8 cellular contexts compared by ENCODE assay signal in genomic region chr2:166180951-166181812, GRCh38. TPM values are rescaled to one million over a fixed set of nuclear protein-coding genes. Genes with fewer than 3 reads are reported as not detected.
A peak's percentile ranks its signal among the peaks of the same experiment; 100 is the strongest.
DNase-seq lines count a peak whose midpoint lies in the region; ATAC-seq lines count a peak whose summit lies in the region.

No MANE protein-coding gene starts in this region.

- ATAC-seq in GM19452 (IDR thresholded peaks at IDR 0.05; ENCODE audit: unreplicated experiment) = peak; percentile 94
- ATAC-seq in HG03280 (IDR thresholded peaks at IDR 0.05; ENCODE audit: unreplicated experiment) = peak; percentile 89
- peak; percentile 53 for ATAC-seq in left ventricle myocardium superior
- ATAC-seq in sciatic nerve = peak; percentile 52

- no peaks in the 10 kb centered on the region for H3K4me1 Mint-ChIP-seq in activated T-helper 2 cell treated with anti-CD3 and anti-CD28 coated beads, Interferon-gamma antibody, Interleukin-2, Interleukin-4, amounts not matched to agents 10 μg/mL and 5 μg/mL and 100 μg/mL, durations not matched to agents 14 hours and 24 hours and 36 hours (ENCODE audit: low read depth)

- peak; percentile 64 for DNase-seq in EH (ENCODE audit: low read depth)
- DNase-seq in NCI-H2227 treated with DMSO at 0.1 percent for 48 hours (lab: John Stamatoyannopoulos, UW) = peak; percentile 90
- DNase-seq in activated T-helper 2 cell treated with anti-CD3 and anti-CD28 coated beads, Interferon-gamma antibody, Interleukin-2, Interleukin-4, amounts not matched to agents 10 μg/mL and 5 μg/mL and 100 μg/mL, durations not matched to agents 14 hours and 24 hours and 36 hours (ENCODE audit: low spot score) = peak; percentile 10
- DNase-seq in left ventricle myocardium superior = peak; percentile 36
- peak; percentile 58 for DNase-seq in sciatic nerve (ENCODE audit: low spot score)
- DNase-seq in GDM1 (lab: John Stamatoyannopoulos, UW) = no peak

- no peaks in the 10 kb centered on the region for H3K36me3 Mint-ChIP-seq in activated T-helper 2 cell treated with anti-CD3 and anti-CD28 coated beads, Interferon-gamma antibody, Interleukin-2, Interleukin-4, amounts not matched to agents 10 μg/mL and 5 μg/mL and 100 μg/mL, durations not matched to agents 14 hours and 24 hours and 36 hours (ENCODE audit: low read depth)

- H3K27ac Mint-ChIP-seq in activated T-helper 2 cell treated with anti-CD3 and anti-CD28 coated beads, Interferon-gamma antibody, Interleukin-2, Interleukin-4, amounts not matched to agents 10 μg/mL and 5 μg/mL and 100 μg/mL, durations not matched to agents 14 hours and 24 hours and 36 hours = no peak overlapping the region

- H3K4me3 Mint-ChIP-seq in activated T-helper 2 cell treated with anti-CD3 and anti-CD28 coated beads, Interferon-gamma antibody, Interleukin-2, Interleukin-4, amounts not matched to agents 10 μg/mL and 5 μg/mL and 100 μg/mL, durations not matched to agents 14 hours and 24 hours and 36 hours (ENCODE audit: low read depth) = no peak overlapping the region

- H3K9me3 Mint-ChIP-seq in activated T-helper 2 cell treated with anti-CD3 and anti-CD28 coated beads, Interferon-gamma antibody, Interleukin-2, Interleukin-4, amounts not matched to agents 10 μg/mL and 5 μg/mL and 100 μg/mL, durations not matched to agents 14 hours and 24 hours and 36 hours = no peaks in the 10 kb centered on the region

- intact Hi-C loops in activated T-helper 2 cell treated with anti-CD3 and anti-CD28 coated beads, Interferon-gamma antibody, Interleukin-2, Interleukin-4, amounts not matched to agents 10 μg/mL and 5 μg/mL and 100 μg/mL, durations not matched to agents 14 hours and 24 hours and 36 hours (cut with micrococcal nuclease) = no loop called here
- intact Hi-C loops in left ventricle myocardium superior (cut with micrococcal nuclease) (no loop called here), sciatic nerve (cut with DNase I) (no loop called here)

- H3K27me3 Mint-ChIP-seq in activated T-helper 2 cell treated with anti-CD3 and anti-CD28 coated beads, Interferon-gamma antibody, Interleukin-2, Interleukin-4, amounts not matched to agents 10 μg/mL and 5 μg/mL and 100 μg/mL, durations not matched to agents 14 hours and 24 hours and 36 hours (ENCODE audit: low read depth) = no peaks in the 10 kb centered on the region

RNA-seq across cellular contexts. Expression of gene SCN1A, which starts 53.4 kb away (rescaled TPM):
- not detected in 2 replicates for total RNA-seq in activated T-helper 2 cell treated with anti-CD3 and anti-CD28 coated beads, Interferon-gamma antibody, Interleukin-2, Interleukin-4, amounts not matched to agents 10 μg/mL and 5 μg/mL and 100 μg/mL, durations not matched to agents 14 hours and 24 hours and 36 hours
- 0.92 TPM for total RNA-seq in left ventricle myocardium superior
- total RNA-seq in sciatic nerve = not detected
